ENCODE assay signal across 1 cellular context in genomic region chr5:124796495-124796894, GRCh38.
TF ChIP-seq lines count a peak whose summit lies in the region.

No MANE protein-coding gene starts in this region.

TF ChIP-seq in WTC11, 78 proteins besides CTCF, POLR2A, EP300 and RAD21 (continued from another document):
- TF ChIP-seq ZNF512 (CRISPR knock-in tag; IDR thresholded peaks at IDR 0.05; ENCODE audit: borderline replicate concordance) (no peak), ATF1 (CRISPR knock-in tag; IDR thresholded peaks at IDR 0.05) (no peak), HMGXB4 (CRISPR knock-in tag; IDR thresholded peaks at IDR 0.05) (no peak), SP1 (CRISPR knock-in tag; conservative IDR thresholded peaks at IDR 0.05) (no peak), GABPB1 (CRISPR knock-in tag; IDR thresholded peaks at IDR 0.05) (no peak), JAZF1 (CRISPR knock-in tag; IDR thresholded peaks at IDR 0.05) (no peak), MLX (CRISPR knock-in tag; IDR thresholded peaks at IDR 0.05) (no peak), ZNF219 (CRISPR knock-in tag; IDR thresholded peaks at IDR 0.05; ENCODE audit: borderline replicate concordance) (no peak), OVOL2 (CRISPR knock-in tag; IDR thresholded peaks at IDR 0.05; ENCODE audit: borderline replicate concordance) (no peak), RORB (CRISPR knock-in tag; IDR thresholded peaks at IDR 0.05) (no peak), NR3C1 (CRISPR knock-in tag; conservative IDR thresholded peaks at IDR 0.05; ENCODE audit: low read depth) (no peak), PRRX2 (CRISPR knock-in tag; IDR thresholded peaks at IDR 0.05) (no peak), FOXP4 (CRISPR knock-in tag; IDR thresholded peaks at IDR 0.05) (no peak)
TF ChIP-seq in WTC11: peak in this region for 0.
